ENCODE assay signal across 1 cellular context in the genomic region with DNA sequence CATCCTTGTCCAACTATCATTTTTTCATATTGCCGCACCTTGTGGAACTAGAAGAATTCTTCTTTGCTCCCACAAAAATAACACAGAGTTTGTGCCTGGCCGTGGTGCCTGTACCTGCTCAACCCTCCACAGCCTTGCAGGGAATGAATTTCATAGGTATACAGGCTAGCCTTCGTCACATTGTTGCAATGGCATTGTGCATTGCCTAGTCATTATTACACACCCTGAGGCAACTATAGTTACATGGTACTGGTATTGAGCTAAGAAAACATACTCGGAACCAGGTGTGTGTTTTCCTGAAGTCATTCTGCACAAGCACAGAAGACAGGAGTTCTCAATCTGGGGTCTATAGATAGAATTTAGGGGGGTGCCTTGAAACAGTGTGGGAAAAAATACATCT.
TF ChIP-seq lines count a peak whose summit lies in the region.

No MANE protein-coding gene starts in this region.

TF ChIP-seq in HepG2, 621 proteins besides CTCF, POLR2A, EP300 and RAD21 (continued from another document):
- TF ChIP-seq, protein P1, sequence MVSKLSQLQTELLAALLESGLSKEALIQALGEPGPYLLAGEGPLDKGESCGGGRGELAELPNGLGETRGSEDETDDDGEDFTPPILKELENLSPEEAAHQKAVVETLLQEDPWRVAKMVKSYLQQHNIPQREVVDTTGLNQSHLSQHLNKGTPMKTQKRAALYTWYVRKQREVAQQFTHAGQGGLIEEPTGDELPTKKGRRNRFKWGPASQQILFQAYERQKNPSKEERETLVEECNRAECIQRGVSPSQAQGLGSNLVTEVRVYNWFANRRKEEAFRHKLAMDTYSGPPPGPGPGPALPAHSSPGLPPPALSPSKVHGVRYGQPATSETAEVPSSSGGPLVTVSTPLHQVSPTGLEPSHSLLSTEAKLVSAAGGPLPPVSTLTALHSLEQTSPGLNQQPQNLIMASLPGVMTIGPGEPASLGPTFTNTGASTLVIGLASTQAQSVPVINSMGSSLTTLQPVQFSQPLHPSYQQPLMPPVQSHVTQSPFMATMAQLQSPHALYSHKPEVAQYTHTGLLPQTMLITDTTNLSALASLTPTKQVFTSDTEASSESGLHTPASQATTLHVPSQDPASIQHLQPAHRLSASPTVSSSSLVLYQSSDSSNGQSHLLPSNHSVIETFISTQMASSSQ (IDR thresholded peaks at IDR 0.05; ENCODE audit: low read depth): no peak
- TF ChIP-seq, protein P1 (CRISPR knock-in tag; IDR thresholded peaks at IDR 0.05; ENCODE audit: borderline replicate concordance): no peak
- TF ChIP-seq SRSF1 (optimal IDR thresholded peaks at IDR 0.05; ENCODE audit: low read depth, low read length) (no peak), KDM6A (CRISPR knock-in tag; IDR thresholded peaks at IDR 0.05; ENCODE audit: low read depth) (no peak), ZNF343 (CRISPR knock-in tag; IDR thresholded peaks at IDR 0.05) (no peak), BRCA1 (CRISPR knock-in tag; IDR thresholded peaks at IDR 0.05) (no peak), NR3C1 (CRISPR knock-in tag; IDR thresholded peaks at IDR 0.05) (no peak), XRCC5 (optimal IDR thresholded peaks at IDR 0.05; ENCODE audit: low read length) (no peak), ZKSCAN5 (CRISPR knock-in tag; IDR thresholded peaks at IDR 0.05) (no peak)
